ENCODE assay signal across 1 cellular context in the genomic region with DNA sequence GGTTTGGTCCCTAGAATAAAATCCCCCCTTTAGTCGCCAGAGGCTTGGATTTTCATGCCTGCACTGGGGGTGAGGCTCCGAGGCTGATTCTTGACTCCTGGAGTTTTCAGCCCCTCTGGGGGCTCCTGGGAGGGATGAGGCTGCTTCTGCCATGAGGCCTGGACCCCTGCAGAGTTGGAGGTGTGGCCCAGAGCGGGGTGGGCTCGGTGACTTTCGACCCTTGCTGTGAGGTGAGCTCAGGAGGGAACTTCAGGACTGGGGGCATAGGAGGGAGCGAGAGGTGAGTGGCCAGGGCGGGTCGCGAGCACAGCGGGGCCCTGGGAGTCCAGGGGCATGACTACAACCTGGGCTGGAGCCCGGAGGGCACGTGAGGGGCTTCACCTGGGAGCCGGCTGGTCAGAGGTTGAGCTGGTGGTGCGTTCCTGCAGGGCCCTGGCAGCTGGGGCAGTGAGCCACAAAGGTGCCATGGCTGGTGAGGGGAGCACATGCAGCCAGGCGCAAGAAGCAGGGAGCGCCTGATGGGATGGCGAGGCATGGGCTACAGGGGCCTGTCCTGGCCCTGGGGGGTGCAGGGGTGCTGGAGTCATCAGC.
TF ChIP-seq lines count a peak whose summit lies in the region.

No MANE protein-coding gene starts in this region.

TF ChIP-seq in GM23338, 12 proteins besides CTCF, POLR2A, EP300 and RAD21:
- TF ChIP-seq, protein P1, sequence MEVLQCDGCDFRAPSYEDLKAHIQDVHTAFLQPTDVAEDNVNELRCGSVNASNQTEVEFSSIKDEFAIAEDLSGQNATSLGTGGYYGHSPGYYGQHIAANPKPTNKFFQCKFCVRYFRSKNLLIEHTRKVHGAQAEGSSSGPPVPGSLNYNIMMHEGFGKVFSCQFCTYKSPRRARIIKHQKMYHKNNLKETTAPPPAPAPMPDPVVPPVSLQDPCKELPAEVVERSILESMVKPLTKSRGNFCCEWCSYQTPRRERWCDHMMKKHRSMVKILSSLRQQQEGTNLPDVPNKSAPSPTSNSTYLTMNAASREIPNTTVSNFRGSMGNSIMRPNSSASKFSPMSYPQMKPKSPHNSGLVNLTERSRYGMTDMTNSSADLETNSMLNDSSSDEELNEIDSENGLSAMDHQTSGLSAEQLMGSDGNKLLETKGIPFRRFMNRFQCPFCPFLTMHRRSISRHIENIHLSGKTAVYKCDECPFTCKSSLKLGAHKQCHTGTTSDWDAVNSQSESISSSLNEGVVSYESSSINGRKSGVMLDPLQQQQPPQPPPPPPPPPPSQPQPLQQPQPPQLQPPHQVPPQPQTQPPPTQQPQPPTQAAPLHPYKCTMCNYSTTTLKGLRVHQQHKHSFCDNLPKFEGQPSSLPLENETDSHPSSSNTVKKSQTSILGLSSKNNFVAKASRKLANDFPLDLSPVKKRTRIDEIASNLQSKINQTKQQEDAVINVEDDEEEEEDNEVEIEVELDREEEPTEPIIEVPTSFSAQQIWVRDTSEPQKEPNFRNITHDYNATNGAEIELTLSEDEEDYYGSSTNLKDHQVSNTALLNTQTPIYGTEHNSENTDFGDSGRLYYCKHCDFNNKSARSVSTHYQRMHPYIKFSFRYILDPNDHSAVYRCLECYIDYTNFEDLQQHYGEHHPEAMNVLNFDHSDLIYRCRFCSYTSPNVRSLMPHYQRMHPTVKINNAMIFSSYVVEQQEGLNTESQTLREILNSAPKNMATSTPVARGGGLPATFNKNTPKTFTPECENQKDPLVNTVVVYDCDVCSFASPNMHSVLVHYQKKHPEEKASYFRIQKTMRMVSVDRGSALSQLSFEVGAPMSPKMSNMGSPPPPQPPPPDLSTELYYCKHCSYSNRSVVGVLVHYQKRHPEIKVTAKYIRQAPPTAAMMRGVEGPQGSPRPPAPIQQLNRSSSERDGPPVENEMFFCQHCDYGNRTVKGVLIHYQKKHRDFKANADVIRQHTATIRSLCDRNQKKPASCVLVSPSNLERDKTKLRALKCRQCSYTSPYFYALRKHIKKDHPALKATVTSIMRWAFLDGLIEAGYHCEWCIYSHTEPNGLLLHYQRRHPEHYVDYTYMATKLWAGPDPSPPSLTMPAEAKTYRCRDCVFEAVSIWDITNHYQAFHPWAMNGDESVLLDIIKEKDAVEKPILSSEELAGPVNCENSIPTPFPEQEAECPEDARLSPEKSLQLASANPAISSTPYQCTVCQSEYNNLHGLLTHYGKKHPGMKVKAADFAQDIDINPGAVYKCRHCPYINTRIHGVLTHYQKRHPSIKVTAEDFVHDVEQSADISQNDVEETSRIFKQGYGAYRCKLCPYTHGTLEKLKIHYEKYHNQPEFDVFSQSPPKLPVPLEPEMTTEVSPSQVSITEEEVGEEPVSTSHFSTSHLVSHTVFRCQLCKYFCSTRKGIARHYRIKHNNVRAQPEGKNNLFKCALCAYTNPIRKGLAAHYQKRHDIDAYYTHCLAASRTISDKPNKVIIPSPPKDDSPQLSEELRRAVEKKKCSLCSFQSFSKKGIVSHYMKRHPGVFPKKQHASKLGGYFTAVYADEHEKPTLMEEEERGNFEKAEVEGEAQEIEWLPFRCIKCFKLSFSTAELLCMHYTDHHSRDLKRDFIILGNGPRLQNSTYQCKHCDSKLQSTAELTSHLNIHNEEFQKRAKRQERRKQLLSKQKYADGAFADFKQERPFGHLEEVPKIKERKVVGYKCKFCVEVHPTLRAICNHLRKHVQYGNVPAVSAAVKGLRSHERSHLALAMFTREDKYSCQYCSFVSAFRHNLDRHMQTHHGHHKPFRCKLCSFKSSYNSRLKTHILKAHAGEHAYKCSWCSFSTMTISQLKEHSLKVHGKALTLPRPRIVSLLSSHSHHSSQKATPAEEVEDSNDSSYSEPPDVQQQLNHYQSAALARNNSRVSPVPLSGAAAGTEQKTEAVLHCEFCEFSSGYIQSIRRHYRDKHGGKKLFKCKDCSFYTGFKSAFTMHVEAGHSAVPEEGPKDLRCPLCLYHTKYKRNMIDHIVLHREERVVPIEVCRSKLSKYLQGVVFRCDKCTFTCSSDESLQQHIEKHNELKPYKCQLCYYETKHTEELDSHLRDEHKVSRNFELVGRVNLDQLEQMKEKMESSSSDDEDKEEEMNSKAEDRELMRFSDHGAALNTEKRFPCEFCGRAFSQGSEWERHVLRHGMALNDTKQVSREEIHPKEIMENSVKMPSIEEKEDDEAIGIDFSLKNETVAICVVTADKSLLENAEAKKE (CRISPR knock-in tag; IDR thresholded peaks at IDR 0.05), result no peak
- TF ChIP-seq, protein P2, sequence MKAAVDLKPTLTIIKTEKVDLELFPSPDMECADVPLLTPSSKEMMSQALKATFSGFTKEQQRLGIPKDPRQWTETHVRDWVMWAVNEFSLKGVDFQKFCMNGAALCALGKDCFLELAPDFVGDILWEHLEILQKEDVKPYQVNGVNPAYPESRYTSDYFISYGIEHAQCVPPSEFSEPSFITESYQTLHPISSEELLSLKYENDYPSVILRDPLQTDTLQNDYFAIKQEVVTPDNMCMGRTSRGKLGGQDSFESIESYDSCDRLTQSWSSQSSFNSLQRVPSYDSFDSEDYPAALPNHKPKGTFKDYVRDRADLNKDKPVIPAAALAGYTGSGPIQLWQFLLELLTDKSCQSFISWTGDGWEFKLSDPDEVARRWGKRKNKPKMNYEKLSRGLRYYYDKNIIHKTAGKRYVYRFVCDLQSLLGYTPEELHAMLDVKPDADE (IDR thresholded peaks at IDR 0.05), result no peak
- TF ChIP-seq EZH2phosphoT487 (IDR thresholded peaks at IDR 0.05; ENCODE audit: unreplicated experiment), result no peak
- no peak for TF ChIP-seq POLR2AphosphoS5 (IDR thresholded peaks at IDR 0.05; ENCODE audit: low read depth)
- no peak for TF ChIP-seq EZH2 (IDR thresholded peaks at IDR 0.05; ENCODE audit: low read depth, unreplicated experiment)
- no peak for TF ChIP-seq JUNB (IDR thresholded peaks at IDR 0.05; ENCODE audit: unreplicated experiment)
- no peak for TF ChIP-seq ZNF331 (CRISPR knock-in tag; IDR thresholded peaks at IDR 0.05; ENCODE audit: low read depth)
- no peak for TF ChIP-seq ZNF114 (CRISPR knock-in tag; IDR thresholded peaks at IDR 0.05)
- TF ChIP-seq, protein P3, sequence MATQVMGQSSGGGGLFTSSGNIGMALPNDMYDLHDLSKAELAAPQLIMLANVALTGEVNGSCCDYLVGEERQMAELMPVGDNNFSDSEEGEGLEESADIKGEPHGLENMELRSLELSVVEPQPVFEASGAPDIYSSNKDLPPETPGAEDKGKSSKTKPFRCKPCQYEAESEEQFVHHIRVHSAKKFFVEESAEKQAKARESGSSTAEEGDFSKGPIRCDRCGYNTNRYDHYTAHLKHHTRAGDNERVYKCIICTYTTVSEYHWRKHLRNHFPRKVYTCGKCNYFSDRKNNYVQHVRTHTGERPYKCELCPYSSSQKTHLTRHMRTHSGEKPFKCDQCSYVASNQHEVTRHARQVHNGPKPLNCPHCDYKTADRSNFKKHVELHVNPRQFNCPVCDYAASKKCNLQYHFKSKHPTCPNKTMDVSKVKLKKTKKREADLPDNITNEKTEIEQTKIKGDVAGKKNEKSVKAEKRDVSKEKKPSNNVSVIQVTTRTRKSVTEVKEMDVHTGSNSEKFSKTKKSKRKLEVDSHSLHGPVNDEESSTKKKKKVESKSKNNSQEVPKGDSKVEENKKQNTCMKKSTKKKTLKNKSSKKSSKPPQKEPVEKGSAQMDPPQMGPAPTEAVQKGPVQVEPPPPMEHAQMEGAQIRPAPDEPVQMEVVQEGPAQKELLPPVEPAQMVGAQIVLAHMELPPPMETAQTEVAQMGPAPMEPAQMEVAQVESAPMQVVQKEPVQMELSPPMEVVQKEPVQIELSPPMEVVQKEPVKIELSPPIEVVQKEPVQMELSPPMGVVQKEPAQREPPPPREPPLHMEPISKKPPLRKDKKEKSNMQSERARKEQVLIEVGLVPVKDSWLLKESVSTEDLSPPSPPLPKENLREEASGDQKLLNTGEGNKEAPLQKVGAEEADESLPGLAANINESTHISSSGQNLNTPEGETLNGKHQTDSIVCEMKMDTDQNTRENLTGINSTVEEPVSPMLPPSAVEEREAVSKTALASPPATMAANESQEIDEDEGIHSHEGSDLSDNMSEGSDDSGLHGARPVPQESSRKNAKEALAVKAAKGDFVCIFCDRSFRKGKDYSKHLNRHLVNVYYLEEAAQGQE (IDR thresholded peaks at IDR 0.05; ENCODE audit: unreplicated experiment), result no peak
- no peak for TF ChIP-seq CREB1 (CRISPR knock-in tag; IDR thresholded peaks at IDR 0.05; ENCODE audit: low read depth)
- TF ChIP-seq STAT1 (IDR thresholded peaks at IDR 0.05; ENCODE audit: unreplicated experiment), result no peak
- no peak for TF ChIP-seq NANOG (IDR thresholded peaks at IDR 0.05; ENCODE audit: borderline replicate concordance)
TF ChIP-seq in GM23338: peak in this region for 0.
